8 cellular contexts compared by ENCODE assay signal in the genomic region with DNA sequence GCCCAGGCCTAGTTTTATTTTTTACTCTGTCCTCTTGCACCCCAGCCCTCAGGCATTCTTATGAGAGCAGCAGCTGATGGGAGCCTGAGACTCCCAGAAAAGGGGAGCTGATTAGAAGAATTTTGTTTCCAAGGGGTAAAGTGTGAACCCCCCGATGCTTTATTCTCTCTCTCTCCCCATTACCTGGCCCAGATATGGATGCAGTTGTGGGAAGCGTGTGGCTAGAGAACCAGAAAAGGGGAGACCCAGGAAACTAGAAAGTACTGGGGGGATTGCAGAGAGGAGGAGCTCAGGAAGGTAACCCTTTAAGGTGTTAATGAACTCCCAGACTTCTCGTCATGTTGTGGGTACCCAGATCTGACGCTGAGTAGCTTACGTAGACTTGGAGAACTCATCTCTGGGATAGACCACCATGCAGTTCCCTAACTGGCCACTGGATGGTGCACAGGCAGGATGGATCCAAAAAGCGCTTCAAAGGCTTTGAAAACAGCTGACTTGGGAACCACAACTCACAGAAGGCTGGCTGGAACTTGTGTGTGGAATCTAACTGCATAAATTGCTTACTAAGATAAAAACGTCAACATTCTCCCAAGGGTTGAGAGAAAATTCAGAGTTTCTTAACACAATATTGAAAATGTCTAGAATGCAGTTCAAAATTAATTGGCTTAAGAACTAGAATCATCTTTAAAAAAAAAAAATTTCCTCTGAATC.
DNase-seq lines count a peak whose midpoint lies in the region; ATAC-seq and TF ChIP-seq lines count a peak whose summit lies in the region.

No MANE protein-coding gene starts in this region.

- H3K27me3 ChIP-seq in Loucy (ENCODE audit: insufficient read depth, low read length, poor library complexity, severe bottlenecking): no peaks in the 10 kb centered on the region

- H3K9me2 ChIP-seq in Loucy (replicated peaks; ENCODE audit: low read depth, low read length): no peaks in the 10 kb centered on the region

- no peak overlapping the region for H3K9ac ChIP-seq in Loucy (ENCODE audit: low read depth, low read length, poor library complexity, severe bottlenecking)

- H3K4me1 Mint-ChIP-seq in CD14-positive monocyte: peaks cover 9% of the 10 kb centered on the region
- H3K4me1 Mint-ChIP-seq in T-helper 17 cell: peaks cover 24% of the 10 kb centered on the region

- no peaks in the 10 kb centered on the region for H4K20me1 ChIP-seq in Loucy (ENCODE audit: insufficient read depth, low read length, poor library complexity, severe bottlenecking)

- H3K9me3 ChIP-seq in Loucy (ENCODE audit: insufficient read depth, low read depth, low read length) (no peaks in the 10 kb centered on the region), T-helper 17 cell (ENCODE audit: control insufficient read depth, low read length, poor library complexity, severe bottlenecking) (no peaks in the 10 kb centered on the region)

- no peak overlapping the region for H3K4me3 Mint-ChIP-seq in CD14-positive monocyte
- peak overlapping the region; percentile 61 for H3K4me3 Mint-ChIP-seq in T-helper 17 cell

- H3K36me3 Mint-ChIP-seq in CD14-positive monocyte (peaks cover 47 to 55% of the 10 kb centered on the region in 2 donors), T-helper 17 cell (ENCODE audit: low read depth) (peaks cover 2% of the 10 kb centered on the region)

- intact Hi-C loops in CD14-positive monocyte (cut with micrococcal nuclease) (no loop called here), left ventricle myocardium superior (cut with micrococcal nuclease) (no loop called here)

- H3K27ac Mint-ChIP-seq in CD14-positive monocyte: peak overlapping the region in 2 of 7 donors; percentile 8
- peak overlapping the region; percentile 86 for H3K27ac Mint-ChIP-seq in T-helper 17 cell

- no peak overlapping the region for H2AFZ ChIP-seq in Loucy (ENCODE audit: low read length)

- H3K36me3 ChIP-seq in Loucy (ENCODE audit: insufficient read depth, low read length): peaks cover 12% of the 10 kb centered on the region; the same call in 1 of the 2 replicates

- H3F3A ChIP-seq in Loucy (ENCODE audit: low read depth): no peaks in the 10 kb centered on the region

- ATAC-seq in GM19324 (IDR thresholded peaks at IDR 0.05; ENCODE audit: low FRiP score, unreplicated experiment): peak; percentile 57
- peak; percentile 99 for ATAC-seq in T-helper 17 cell
- peak; percentile 94 for ATAC-seq in left ventricle myocardium superior
- ATAC-seq in HG03442 (IDR thresholded peaks at IDR 0.05; ENCODE audit: unreplicated experiment): no peak

- H3K4me2 ChIP-seq in Loucy (ENCODE audit: low read depth, low read length, poor library complexity, severe bottlenecking): no peak overlapping the region

- H3K9me3 Mint-ChIP-seq in CD14-positive monocyte: no peaks in the 10 kb centered on the region

- H3K4me1 ChIP-seq in Loucy (ENCODE audit: insufficient read depth, low read length, poor library complexity, severe bottlenecking): no peaks in the 10 kb centered on the region

- H3K27me3 Mint-ChIP-seq in CD14-positive monocyte (ENCODE audit: low read depth in 3 of 3) (no peaks in the 10 kb centered on the region), T-helper 17 cell (no peaks in the 10 kb centered on the region)

- TF ChIP-seq CTCF in CD14-positive monocyte (IDR thresholded peaks at IDR 0.05) (peak; percentile 94), Loucy (conservative IDR thresholded peaks at IDR 0.05; ENCODE audit: low read length) (peak; percentile 91)

- peak; percentile 68 for DNase-seq in CD14-positive monocyte (ENCODE audit: low spot score)
- peak; percentile 60 to 74 (median 67) for DNase-seq in T-helper 17 cell
- peak; percentile 66 for DNase-seq in amniotic stem cell (lab: John Stamatoyannopoulos, UW)
- peak; percentile 80 for DNase-seq in left ventricle myocardium superior
- DNase-seq in retina: peak; percentile 77

- H3K4me3 ChIP-seq in Loucy (ENCODE audit: low read length, poor library complexity, severe bottlenecking): no peak overlapping the region

- no peaks in the 10 kb centered on the region for H3K79me2 ChIP-seq in Loucy (ENCODE audit: insufficient read depth, low read length)
